Comparison of ENCODE assay signal across 38 cellular contexts in genomic region chr2:29995241-29995640, GRCh38.
"Had no signal": no experiment of that assay in that cellular context is flagged by ENCODE, and none has a peak within 500 bp of the region (broad histone marks: within the 10 kb centered on the region; RNA-seq: fewer than 3 reads in every experiment).

No MANE protein-coding gene starts in this region.

- DNase-seq: activated effector memory CD4-positive, alpha-beta T cell treated with anti-CD3 and anti-CD28 coated beads, Interleukin-2, amount 50 U/mL, for 16 hours; activated effector memory CD4-positive, alpha-beta T cell treated with Interleukin-2 at 50 U/mL for 16 hours; activated gamma-delta T cell; activated gamma-delta T cell treated with Interleukin-2 at 50 U/mL for 16 hours; activated naive CD4-positive, alpha-beta T cell; activated naive CD4-positive, alpha-beta T cell treated with anti-CD3 and anti-CD28 coated beads for 36 hours; activated naive CD4-positive, alpha-beta T cell treated with anti-CD3 and anti-CD28 coated beads, Interleukin-2, amount 10 ng/mL, durations not matched to agents 7 days and 5 days; activated naive CD4-positive, alpha-beta T cell treated with anti-CD3 and anti-CD28 coated beads, Interleukin-2, amount 50 U/mL, for 16 hours; activated naive CD4-positive, alpha-beta T cell treated with Interleukin-2 at 50 U/mL for 16 hours; activated naive CD8-positive, alpha-beta T cell treated with anti-CD3 and anti-CD28 coated beads for 36 hours; activated naive CD8-positive, alpha-beta T cell treated with anti-CD3 and anti-CD28 coated beads, Interleukin-2, amount 10 ng/mL, durations not matched to agents 7 days and 5 days; activated naive CD8-positive, alpha-beta T cell treated with anti-CD3 and anti-CD28 coated beads, Interleukin-2, amount 50 U/mL, for 24 hours; activated T-cell treated with anti-CD3 and anti-CD28 coated beads, Interleukin-2, amount 50 U/mL, for 1 hour; activated T-cell treated with anti-CD3 and anti-CD28 coated beads, Interleukin-2, amount 50 U/mL, for 24 hours; activated T-cell treated with anti-CD3 and anti-CD28 coated beads, Interleukin-2, amount 50 U/mL, for 4 hours; activated T-cell treated with anti-CD3 and anti-CD28 coated beads, Interleukin-2, amount 50 U/mL, for 48 hours; activated T-cell treated with anti-CD3 and anti-CD28 coated beads, Interleukin-2, amount 50 U/mL, for 72 hours; adrenal gland; amniotic stem cell; amygdala; anterior cingulate cortex; aorta; body of pancreas; brain microvascular endothelial cell; caudate nucleus; central memory CD4-positive, alpha-beta T cell; cerebellar nuclear complex had no signal

- H3K36me3 Mint-ChIP-seq: activated naive CD4-positive, alpha-beta T cell treated with anti-CD3 and anti-CD28 coated beads, Interleukin-2, amount 10 ng/mL, durations not matched to agents 7 days and 5 days; activated naive CD8-positive, alpha-beta T cell treated with anti-CD3 and anti-CD28 coated beads for 36 hours; activated naive CD8-positive, alpha-beta T cell treated with anti-CD3 and anti-CD28 coated beads, Interleukin-2, amount 10 ng/mL, durations not matched to agents 7 days and 5 days; brain had no signal

- H3K4me3 Mint-ChIP-seq: activated naive CD4-positive, alpha-beta T cell treated with anti-CD3 and anti-CD28 coated beads for 36 hours; activated naive CD4-positive, alpha-beta T cell treated with anti-CD3 and anti-CD28 coated beads, Interleukin-2, amount 10 ng/mL, durations not matched to agents 7 days and 5 days; activated naive CD4-positive, alpha-beta T cell treated with anti-CD3 and anti-CD28 coated beads, Interleukin-2, amount 50 U/mL, for 24 hours; activated naive CD8-positive, alpha-beta T cell; activated naive CD8-positive, alpha-beta T cell treated with anti-CD3 and anti-CD28 coated beads for 36 hours; activated naive CD8-positive, alpha-beta T cell treated with anti-CD3 and anti-CD28 coated beads, Interleukin-2, amount 10 ng/mL, durations not matched to agents 7 days and 5 days; activated naive CD8-positive, alpha-beta T cell treated with anti-CD3 and anti-CD28 coated beads, Interleukin-2, amount 50 U/mL, for 24 hours; activated T-cell treated with anti-CD3 and anti-CD28 coated beads, Interleukin-2, amount 50 U/mL, for 24 hours; activated T-cell treated with anti-CD3 and anti-CD28 coated beads, Interleukin-2, amount 50 U/mL, for 4 hours; activated T-cell treated with anti-CD3 and anti-CD28 coated beads, Interleukin-2, amount 50 U/mL, for 72 hours; activated T-helper 1 cell treated with anti-CD3 and anti-CD28 coated beads, Interleukin-12 subunit alpha, Interleukin-12 subunit beta, Interleukin-2, Interleukin-4 antibody, amounts not matched to agents 30 ng/mL and 10 ng/mL and 1 ng/mL, durations not matched to agents 14 hours and 24 hours and 36 hours; activated T-helper 17 cell treated with anti-CD3 and anti-CD28 coated beads, Interleukin-2, amount 50 U/mL, for 72 hours; brain; central memory CD8-positive, alpha-beta T cell had no signal

- H3K4me1 ChIP-seq: adrenal gland, ascending aorta, body of pancreas, breast epithelium had no signal

- H3K27ac Mint-ChIP-seq: activated naive CD4-positive, alpha-beta T cell treated with anti-CD3 and anti-CD28 coated beads for 36 hours; activated naive CD4-positive, alpha-beta T cell treated with anti-CD3 and anti-CD28 coated beads, Interleukin-2, amount 10 ng/mL, durations not matched to agents 7 days and 5 days; activated naive CD4-positive, alpha-beta T cell treated with anti-CD3 and anti-CD28 coated beads, Interleukin-2, amount 50 U/mL, for 24 hours; activated naive CD4-positive, alpha-beta T cell treated with anti-CD3 and anti-CD28 coated beads, Interleukin-2, amount 50 U/mL, for 72 hours; activated naive CD8-positive, alpha-beta T cell; activated naive CD8-positive, alpha-beta T cell treated with anti-CD3 and anti-CD28 coated beads for 36 hours; activated naive CD8-positive, alpha-beta T cell treated with anti-CD3 and anti-CD28 coated beads, Interleukin-2, amount 10 ng/mL, durations not matched to agents 7 days and 5 days; activated naive CD8-positive, alpha-beta T cell treated with anti-CD3 and anti-CD28 coated beads, Interleukin-2, amount 50 U/mL, for 24 hours; activated T-cell treated with anti-CD3 and anti-CD28 coated beads, Interleukin-2, amount 50 U/mL, for 24 hours; activated T-cell treated with anti-CD3 and anti-CD28 coated beads, Interleukin-2, amount 50 U/mL, for 72 hours; activated T-helper 1 cell treated with anti-CD3 and anti-CD28 coated beads, Interleukin-12 subunit alpha, Interleukin-12 subunit beta, Interleukin-2, Interleukin-4 antibody, amounts not matched to agents 30 ng/mL and 10 ng/mL and 1 ng/mL, durations not matched to agents 14 hours and 24 hours and 36 hours; activated T-helper 17 cell treated with anti-CD3 and anti-CD28 coated beads, Interleukin-2, amount 50 U/mL, for 72 hours; activated T-helper 2 cell treated with anti-CD3 and anti-CD28 coated beads, Interferon-gamma antibody, Interleukin-2, Interleukin-4, amounts not matched to agents 10 μg/mL and 5 μg/mL and 100 μg/mL, durations not matched to agents 14 hours and 24 hours and 36 hours; brain had no signal

- H3K9me3 Mint-ChIP-seq: activated naive CD4-positive, alpha-beta T cell treated with anti-CD3 and anti-CD28 coated beads, Interleukin-2, amount 10 ng/mL, durations not matched to agents 7 days and 5 days; activated naive CD8-positive, alpha-beta T cell treated with anti-CD3 and anti-CD28 coated beads, Interleukin-2, amount 50 U/mL, for 24 hours; activated T-helper 1 cell treated with anti-CD3 and anti-CD28 coated beads, Interleukin-12 subunit alpha, Interleukin-12 subunit beta, Interleukin-2, Interleukin-4 antibody, amounts not matched to agents 30 ng/mL and 10 ng/mL and 1 ng/mL, durations not matched to agents 14 hours and 24 hours and 36 hours; activated T-helper 2 cell treated with anti-CD3 and anti-CD28 coated beads, Interferon-gamma antibody, Interleukin-2, Interleukin-4, amounts not matched to agents 10 μg/mL and 5 μg/mL and 100 μg/mL, durations not matched to agents 14 hours and 24 hours and 36 hours; central memory CD8-positive, alpha-beta T cell had no signal

- H3K27ac ChIP-seq: adrenal gland, ascending aorta, body of pancreas, brain microvascular endothelial cell, breast epithelium, cardiac muscle cell had no signal

- ATAC-seq: activated naive CD4-positive, alpha-beta T cell treated with anti-CD3 and anti-CD28 coated beads, Interleukin-2, amount 50 U/mL, for 72 hours; activated naive CD8-positive, alpha-beta T cell treated with anti-CD3 and anti-CD28 coated beads, Interleukin-2, amount 50 U/mL, for 24 hours; activated T-cell treated with anti-CD3 and anti-CD28 coated beads, Interleukin-2, amount 50 U/mL, for 4 hours; activated T-cell treated with anti-CD3 and anti-CD28 coated beads, Interleukin-2, amount 50 U/mL, for 72 hours; activated T-helper 17 cell treated with anti-CD3 and anti-CD28 coated beads, Interleukin-2, amount 50 U/mL, for 72 hours; body of pancreas had no signal

- H3K4me1 Mint-ChIP-seq: activated naive CD4-positive, alpha-beta T cell treated with anti-CD3 and anti-CD28 coated beads, Interleukin-2, amount 10 ng/mL, durations not matched to agents 7 days and 5 days; activated naive CD4-positive, alpha-beta T cell treated with anti-CD3 and anti-CD28 coated beads, Interleukin-2, amount 50 U/mL, for 24 hours; activated naive CD8-positive, alpha-beta T cell treated with anti-CD3 and anti-CD28 coated beads for 36 hours; activated naive CD8-positive, alpha-beta T cell treated with anti-CD3 and anti-CD28 coated beads, Interleukin-2, amount 10 ng/mL, durations not matched to agents 7 days and 5 days; activated naive CD8-positive, alpha-beta T cell treated with anti-CD3 and anti-CD28 coated beads, Interleukin-2, amount 50 U/mL, for 24 hours; activated T-helper 17 cell treated with anti-CD3 and anti-CD28 coated beads, Interleukin-2, amount 50 U/mL, for 72 hours; brain; central memory CD8-positive, alpha-beta T cell had no signal

- H3K4me3 ChIP-seq: adrenal gland, ascending aorta, body of pancreas, breast epithelium, cardiac muscle cell had no signal

- H3K9me3 ChIP-seq: adrenal gland, body of pancreas had no signal

- H3K27me3 ChIP-seq: adrenal gland, ascending aorta, body of pancreas, brain microvascular endothelial cell, breast epithelium, cardiac muscle cell had no signal

- H3K36me3 ChIP-seq: adrenal gland, ascending aorta, brain microvascular endothelial cell, breast epithelium, cardiac muscle cell had no signal
